Comparison of ENCODE assay signal across 27 cellular contexts in genomic region chr3:102936511-102936910, GRCh38.
A peak's percentile ranks its signal among the peaks of the same experiment; 100 is the strongest.
DNase-seq lines count a peak whose midpoint lies in the region; ATAC-seq and TF ChIP-seq lines count a peak whose summit lies in the region.
"Had no signal": no experiment of that assay in that cellular context is flagged by ENCODE, and none has a peak within 500 bp of the region (broad histone marks: within the 10 kb centered on the region; RNA-seq: fewer than 3 reads in every experiment).

No MANE protein-coding gene starts in this region.

- H3K27me3 ChIP-seq in SK-N-SH (ENCODE audit: insufficient read depth) (no peaks in the 10 kb centered on the region), H7 (ENCODE audit: control insufficient read depth, insufficient read depth, low read length) (no peaks in the 10 kb centered on the region), A673 (replicated peaks; ENCODE audit: insufficient read depth, low read depth, low read length, poor library complexity) (no peaks in the 10 kb centered on the region)
- H3K27me3 ChIP-seq: BLaER1, SJSA1 had no signal

- DNase-seq in SK-N-SH (no peak), astrocyte of the cerebellum (ENCODE audit: low read depth) (peak; percentile 42), H7 (no peak), A673 (ENCODE audit: low spot score) (no peak)
- DNase-seq in activated T-cell treated with anti-CD3 and anti-CD28 coated beads, Interleukin-2, amount 50 U/mL, for 72 hours = no peak
- DNase-seq: 8988T; CD4-positive, CD25-positive, alpha-beta regulatory T cell; DMS53; EL; GF-D8; GOT3; HCEC 1CT; Kasumi-1; NCI-H1092 treated with DMSO at 0.1 percent for 48 hours; NCI-H1436; NCI-H187 treated with DMSO at 0.1 percent for 48 hours; NCI-H2171 treated with DMSO at 0.1 percent for 48 hours; NCI-H524; NCI-H82; NK-92 treated with Interleukin-12 subunit alpha and Interleukin-12 subunit beta, amount 100 ng/mL, for 24 hours; Right ventricle myocardium superior; RPMI8226 had no signal

- H3K36me3 ChIP-seq in SK-N-SH (replicated peaks in 1 of 2; ENCODE audit: control insufficient read depth in 1 of 2, insufficient read depth in 2 of 2, low read length in 1 of 2) (no peaks in the 10 kb centered on the region), H7 (replicated peaks; ENCODE audit: control insufficient read depth, insufficient read depth, low read length) (no peaks in the 10 kb centered on the region), A673 (ENCODE audit: insufficient read depth, low read length, poor library complexity, severe bottlenecking) (no peaks in the 10 kb centered on the region)
- H3K36me3 ChIP-seq: BLaER1, SJSA1 had no signal

- peaks cover 5% of the 10 kb centered on the region for H3K4me1 Mint-ChIP-seq in nephron
- no peaks in the 10 kb centered on the region for H3K4me1 Mint-ChIP-seq in activated T-cell treated with anti-CD3 and anti-CD28 coated beads, Interleukin-2, amount 50 U/mL, for 72 hours (ENCODE audit: low read depth)
- H3K4me1 Mint-ChIP-seq: CD4-positive, CD25-positive, alpha-beta regulatory T cell had no signal

- POLR2A ChIA-PET in SK-N-SH (lab: Yijun Ruan, JAX) = no interaction called here
- POLR2A ChIA-PET in A673 (lab: Charles Lee; ENCODE audit: low non-redundant PET) = no interaction called here

- no peaks in the 10 kb centered on the region for H3K36me3 Mint-ChIP-seq in nephron (ENCODE audit: low read depth)
- H3K36me3 Mint-ChIP-seq in activated T-cell treated with anti-CD3 and anti-CD28 coated beads, Interleukin-2, amount 50 U/mL, for 72 hours (ENCODE audit: insufficient read depth in 2 of 2) = no peaks in the 10 kb centered on the region
- H3K36me3 Mint-ChIP-seq: CD4-positive, CD25-positive, alpha-beta regulatory T cell had no signal

- CTCF ChIA-PET in SK-N-SH (lab: Yijun Ruan, JAX) (interaction anchor here (1.1 kb wide), 1 partner anchor 9 kb away, joined by 3 read pairs; no protein-coding TSS in a partner anchor), A673 (lab: Charles Lee) (no interaction called here)

- H3K4me1 ChIP-seq in SK-N-SH (ENCODE audit: control insufficient read depth in 1 of 2, insufficient read depth in 2 of 2, low read depth in 1 of 2, low read length in 1 of 2) (no peaks in the 10 kb centered on the region; a peak in 1 of 4 replicates), A673 (ENCODE audit: insufficient read depth, low read length, poor library complexity, severe bottlenecking) (no peaks in the 10 kb centered on the region)
- H3K4me1 ChIP-seq: BLaER1, SJSA1 had no signal

- no peaks in the 10 kb centered on the region for H4K20me1 ChIP-seq in SK-N-SH (ENCODE audit: insufficient read depth)
- H4K20me1 ChIP-seq: BLaER1 had no signal

- H3K27ac ChIP-seq in SK-N-SH (ENCODE audit: low read depth in 2 of 2, low read length in 1 of 2) (no peak overlapping the region), A673 (ENCODE audit: low read depth, low read length, poor library complexity, severe bottlenecking) (no peak overlapping the region)
- H3K27ac ChIP-seq: BLaER1, SJSA1 had no signal

- no peak overlapping the region for H3K9ac ChIP-seq in SK-N-SH
- H3K9ac ChIP-seq: BLaER1 had no signal

- no TSS peak for BruUV-seq in A673 (replicated peaks; lab: Mats Ljungman, UMichigan)

- no peak for TF ChIP-seq RAD21 in SK-N-SH (IDR thresholded peaks at IDR 0.05; ENCODE audit: low read length)

- H3K9me3 Mint-ChIP-seq in nephron = peaks cover 17% of the 10 kb centered on the region
- H3K9me3 Mint-ChIP-seq in activated T-cell treated with anti-CD3 and anti-CD28 coated beads, Interleukin-2, amount 50 U/mL, for 72 hours = peaks cover 0 to 5% of the 10 kb centered on the region in 2 donors

- no peaks in the 10 kb centered on the region for H3F3A ChIP-seq in SK-N-SH (replicated peaks; ENCODE audit: insufficient read depth)

- intact Hi-C loops in A673 (cut with micrococcal nuclease; ENCODE audit: unreplicated experiment) = no loop called here

- H3K27ac Mint-ChIP-seq in nephron = peak overlapping the region in 2 of 3 experiments; percentile 54 to 81
- no peak overlapping the region for H3K27ac Mint-ChIP-seq in activated T-cell treated with anti-CD3 and anti-CD28 coated beads, Interleukin-2, amount 50 U/mL, for 72 hours
- H3K27ac Mint-ChIP-seq: CD4-positive, CD25-positive, alpha-beta regulatory T cell had no signal

- H3K4me2 ChIP-seq in SK-N-SH = no peak overlapping the region
- H3K4me2 ChIP-seq: BLaER1 had no signal

- H3K27me3 Mint-ChIP-seq in nephron (ENCODE audit: low read depth) = no peaks in the 10 kb centered on the region
- H3K27me3 Mint-ChIP-seq in activated T-cell treated with anti-CD3 and anti-CD28 coated beads, Interleukin-2, amount 50 U/mL, for 72 hours (ENCODE audit: low read depth) = no peaks in the 10 kb centered on the region
- H3K27me3 Mint-ChIP-seq: CD4-positive, CD25-positive, alpha-beta regulatory T cell had no signal

- 16% methylated on average over 2 of the region's 2 CpGs for WGBS in SK-N-SH (ENCODE audit: low lambda C conversion rate)

- no peak for TF ChIP-seq CTCF in SK-N-SH (IDR thresholded peaks at IDR 0.05)
- no peak for TF ChIP-seq CTCF in astrocyte of the cerebellum (IDR thresholded peaks at IDR 0.05; ENCODE audit: low read depth, low read length, missing control alignments)
- TF ChIP-seq CTCF in nephron (IDR thresholded peaks at IDR 0.05; ENCODE audit: unreplicated experiment in 3 of 3) = no peak
- no peak for TF ChIP-seq CTCF in A673 (conservative IDR thresholded peaks at IDR 0.05; ENCODE audit: low read depth, low read length)

- H3K4me3 Mint-ChIP-seq in nephron = no peak overlapping the region
- H3K4me3 Mint-ChIP-seq in activated T-cell treated with anti-CD3 and anti-CD28 coated beads, Interleukin-2, amount 50 U/mL, for 72 hours = no peak overlapping the region
- H3K4me3 Mint-ChIP-seq: CD4-positive, CD25-positive, alpha-beta regulatory T cell had no signal

- H3K4me3 ChIP-seq in SK-N-SH (ENCODE audit: low read depth in 2 of 2, low read length in 1 of 2) (no peak overlapping the region), astrocyte of the cerebellum (ENCODE audit: low read depth, low read length) (no peak overlapping the region), H7 (ENCODE audit: insufficient read depth, low read depth, low read length) (no peak overlapping the region), A673 (ENCODE audit: low read depth, low read length, poor library complexity, severe bottlenecking) (no peak overlapping the region)
- H3K4me3 ChIP-seq: BLaER1, SJSA1 had no signal

- ATAC-seq in SK-N-SH treated with all-trans-retinoic acid at 6 μM for 48 hours (no peak), HG03175 (IDR thresholded peaks at IDR 0.05; ENCODE audit: unreplicated experiment) (no peak)
- no peak for ATAC-seq in activated T-cell treated with anti-CD3 and anti-CD28 coated beads, Interleukin-2, amount 50 U/mL, for 72 hours (replicated peaks in 1 of 2)

- H3K9me3 ChIP-seq in SK-N-SH = no peaks in the 10 kb centered on the region
- H3K9me3 ChIP-seq in A673 (ENCODE audit: low read depth, low read length, poor library complexity, severe bottlenecking) = peaks cover 12% of the 10 kb centered on the region
- H3K9me3 ChIP-seq: SJSA1 had no signal

- in situ Hi-C loops in astrocyte of the cerebellum (cut with HindIII; ENCODE audit: low sequenced_read_pairs) = no loop called here

- 0 out of 2 replicates have a peak, but pooled peaks cover 3% of the 10 kb centered on the region for H3K9me2 ChIP-seq in SK-N-SH

- no peak overlapping the region for H2AFZ ChIP-seq in SK-N-SH (ENCODE audit: low read depth)

- no peaks in the 10 kb centered on the region for H3K79me2 ChIP-seq in SK-N-SH (ENCODE audit: insufficient read depth)

- no peak for TF ChIP-seq EP300 in SK-N-SH (IDR thresholded peaks at IDR 0.05; ENCODE audit: borderline replicate concordance in 1 of 2, low read depth in 1 of 2, low read length in 1 of 2)

TF ChIP-seq in SK-N-SH treated with all-trans-retinoic acid at 6 μM for 48 hours, 23 proteins besides CTCF, POLR2A, EP300 and RAD21:
- TF ChIP-seq ZFP30 (CRISPR knock-in tag; IDR thresholded peaks at IDR 0.05) (no peak), ZC3H10 (CRISPR knock-in tag; IDR thresholded peaks at IDR 0.05) (peak; percentile 52; the same call in 1 of the 2 replicates), SNAI2 (CRISPR knock-in tag; IDR thresholded peaks at IDR 0.05) (no peak), ISL1 (CRISPR knock-in tag; IDR thresholded peaks at IDR 0.05) (peak; percentile 52; the same call in 1 of the 2 replicates)

TF ChIP-seq in SK-N-SH, 30 proteins besides CTCF, POLR2A, EP300 and RAD21 (continues in another document):
- TF ChIP-seq NRF1 (IDR thresholded peaks at IDR 0.05; ENCODE audit: low read depth, low read length) (no peak), POLR2AphosphoS5 (IDR thresholded peaks at IDR 0.05; ENCODE audit: low read depth, low read length) (no peak), RCOR1 (IDR thresholded peaks at IDR 0.05; ENCODE audit: low read length) (no peak), MEF2A (IDR thresholded peaks at IDR 0.05; ENCODE audit: borderline replicate concordance, low read depth) (no peak), TCF12 (IDR thresholded peaks at IDR 0.05) (no peak), FOXM1 (IDR thresholded peaks at IDR 0.05; ENCODE audit: low read depth) (no peak), MXI1 (IDR thresholded peaks at IDR 0.05; ENCODE audit: low read depth, low read length) (no peak), TAF1 (IDR thresholded peaks at IDR 0.05; ENCODE audit: borderline replicate concordance, low read depth, low read length) (no peak), SMC3 (IDR thresholded peaks at IDR 0.05; ENCODE audit: low read depth, low read length) (no peak), USF2 (IDR thresholded peaks at IDR 0.05; ENCODE audit: borderline replicate concordance, low read depth, low read length) (no peak), PBX3 (IDR thresholded peaks at IDR 0.05) (no peak), EZH2phosphoT487 (IDR thresholded peaks at IDR 0.05; ENCODE audit: borderline replicate concordance, low read depth) (no peak), NFIC (IDR thresholded peaks at IDR 0.05; ENCODE audit: borderline replicate concordance) (no peak)
